In genomic region chr16:68019167-68019680, GRCh38 we compare ENCODE assay signal across 12 cellular contexts. TPM values are rescaled to one million over a fixed set of nuclear protein-coding genes. Genes with fewer than 3 reads are reported as not detected.
"Had no signal": no experiment of that assay in that cellular context is flagged by ENCODE, and none has a peak within 500 bp of the region (broad histone marks: within the 10 kb centered on the region; RNA-seq: fewer than 3 reads in every experiment).

No MANE protein-coding gene starts in this region.

- FAIRE-seq: HTR-8/SVneo had no signal

- H3K9ac ChIP-seq: GM23248, KMS-11 had no signal

- DNase-seq: GM23248, GOT3, H7, HFFc6, IMR-90, KBM-7 had no signal

- H3K4me2 ChIP-seq: KMS-11 had no signal

- H3K27ac ChIP-seq: GM23248, KMS-11 had no signal

- H3K4me3 ChIP-seq: GM23248, HAP-1 had no signal

- ATAC-seq: HCT116 had no signal

- H2AFZ ChIP-seq: GM23248 had no signal

- H3K9me3 ChIP-seq: HAP-1 had no signal

RNA-seq across cellular contexts. Expression of gene DPEP2NB, which starts 3.5 kb away (rescaled TPM):
- total RNA-seq: GM23248, H4, H7, HFFc6, HT-29, IMR-90 had no signal
- polyA plus RNA-seq: GM23248, IMR-90 had no signal

RNA-seq across cellular contexts. Expression of gene DPEP2, which starts 19.9 kb away (rescaled TPM):
- total RNA-seq: GM23248, H4, H7, HFFc6, HT-29, IMR-90 had no signal
- polyA plus RNA-seq: GM23248, IMR-90 had no signal

RNA-seq across cellular contexts. Expression of gene DPEP3, which starts 38.9 kb away (rescaled TPM):
- total RNA-seq: GM23248, H4, HFFc6, HT-29, IMR-90 had no signal
- polyA plus RNA-seq: GM23248, IMR-90 had no signal
